In genomic region chr16:69997956-69998355, GRCh38 we compare ENCODE assay signal across 1 cellular context. TPM values are rescaled to one million over a fixed set of nuclear protein-coding genes. Genes with fewer than 3 reads are reported as not detected.
"Had no signal": no experiment of that assay in that cellular context is flagged by ENCODE, and none has a peak within 500 bp of the region (broad histone marks: within the 10 kb centered on the region; RNA-seq: fewer than 3 reads in every experiment).

No MANE protein-coding gene starts in this region.

RNA-seq across cellular contexts. Expression of gene CLEC18A, which starts 46.8 kb away (rescaled TPM):
- polyA plus RNA-seq: naive thymus-derived CD4-positive, alpha-beta T cell had no signal
